In genomic region chrX:151789179-151789800, GRCh38 we compare ENCODE assay signal across 12 cellular contexts. TPM values are rescaled to one million over a fixed set of nuclear protein-coding genes. Genes with fewer than 3 reads are reported as not detected.
DNase-seq lines count a peak whose midpoint lies in the region; ATAC-seq and TF ChIP-seq lines count a peak whose summit lies in the region.
"Had no signal": no experiment of that assay in that cellular context is flagged by ENCODE, and none has a peak within 500 bp of the region (broad histone marks: within the 10 kb centered on the region; RNA-seq: fewer than 3 reads in every experiment).

No MANE protein-coding gene starts in this region.

- no peak for TF ChIP-seq CTCF in cardiac fibroblast (IDR thresholded peaks at IDR 0.05; ENCODE audit: low read depth, low read length)

- H3K4me3 ChIP-seq in cardiac fibroblast (replicated peaks in 1 of 2; ENCODE audit: low read depth in 2 of 2, low read length in 2 of 2) = no peak overlapping the region

- peak; percentile 87 for DNase-seq in AG08395 (ENCODE audit: low spot score)
- DNase-seq in M059J (ENCODE audit: low read depth) = peak; percentile 97
- peak; percentile 78 to 80 for DNase-seq in cardiac fibroblast (ENCODE audit: low read depth in 2 of 2)
- DNase-seq in myocyte (ENCODE audit: low read depth) = peak; percentile 45
- no peak for DNase-seq in activated CD4-positive, CD25-positive, alpha-beta regulatory T cell treated with anti-CD3 and anti-CD28 coated beads, Interleukin-2, amount 50 U/mL, for 72 hours
- DNase-seq: BE2C; effector CD8-positive, alpha-beta T cell; NCI-H1417 treated with DMSO at 0.1 percent for 48 hours; WERI-Rb-1 had no signal

- ATAC-seq in GM18502 (IDR thresholded peaks at IDR 0.05; ENCODE audit: poor library complexity, unreplicated experiment) = no peak
- no peak for ATAC-seq in HG02973 (IDR thresholded peaks at IDR 0.05; ENCODE audit: unreplicated experiment)
- ATAC-seq in GM18868 (IDR thresholded peaks at IDR 0.05; ENCODE audit: unreplicated experiment) = no peak

RNA-seq across cellular contexts. Expression of gene CNGA2, which starts 54.7 kb away (rescaled TPM):
- not detected in 2 replicates for total RNA-seq in M059J (2014; rRNA removed; shearing (Covaris generic))
- total RNA-seq in myocyte = not detected in 2 replicates
- polyA plus RNA-seq in myocyte (2012) = not detected
